9 cellular contexts compared by ENCODE assay signal in the genomic region with DNA sequence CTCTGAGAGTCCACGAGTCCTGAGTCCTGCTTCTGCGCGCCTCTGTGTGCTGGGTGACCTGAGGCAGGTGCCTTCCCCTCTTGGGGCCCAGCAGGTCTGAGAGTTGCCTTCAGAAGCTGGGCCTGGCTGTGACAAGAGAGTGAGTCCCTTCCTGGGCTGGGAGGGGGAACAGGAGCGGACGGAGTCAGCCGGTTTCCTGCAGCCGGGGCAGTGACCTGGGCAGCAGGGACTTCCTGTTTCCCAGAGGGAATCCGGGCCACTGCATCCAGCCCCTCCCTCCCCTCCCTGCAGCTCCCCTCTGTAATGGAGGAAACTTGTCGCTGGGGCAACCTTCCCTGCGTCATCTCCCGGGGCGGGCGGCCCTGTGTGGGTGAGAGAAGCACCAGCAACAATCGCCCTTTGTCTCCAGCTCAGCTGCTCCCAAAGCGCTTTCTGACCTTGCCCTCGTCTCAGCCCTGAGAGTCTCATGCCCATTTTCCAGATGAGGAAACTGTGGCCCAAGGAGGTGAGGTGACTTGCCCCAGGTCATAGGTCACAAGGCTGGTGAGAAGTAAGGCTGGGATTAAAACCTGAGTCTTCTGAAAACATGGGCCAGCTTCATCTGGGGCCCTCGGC.
DNase-seq lines count a peak whose midpoint lies in the region; FAIRE-seq and TF ChIP-seq lines count a peak whose summit lies in the region.
"Had no signal": no experiment of that assay in that cellular context is flagged by ENCODE, and none has a peak within 500 bp of the region (broad histone marks: within the 10 kb centered on the region; RNA-seq: fewer than 3 reads in every experiment).

No MANE protein-coding gene starts in this region.

- no peaks in the 10 kb centered on the region for H3K79me2 ChIP-seq in H1 (ENCODE audit: control insufficient read depth in 1 of 2, insufficient read depth in 2 of 2, low read length in 2 of 2)
- no peaks in the 10 kb centered on the region for H3K79me2 ChIP-seq in MM.1S (ENCODE audit: low read length)

- H3K23me2 ChIP-seq in H1 (ENCODE audit: low read depth, low read length): no peaks in the 10 kb centered on the region; the same call in 1 of the 2 replicates

- H3K79me1 ChIP-seq in H1 (ENCODE audit: low read depth, low read length): no peaks in the 10 kb centered on the region

- peak overlapping the region; percentile 94 for H3K18ac ChIP-seq in H1 (ENCODE audit: extremely low read depth, low read length)

- 0 out of 2 replicates have a peak overlapping the region, but pooled peaks have one; percentile 81 for H2BK5ac ChIP-seq in H1 (ENCODE audit: low read depth, low read length)

- H3K9me2 ChIP-seq in MM.1S (replicated peaks; ENCODE audit: insufficient read depth, low read length): no peaks in the 10 kb centered on the region

- WGBS in H1 (ENCODE audit: extremely low coverage in 1 of 2, insufficient coverage in 1 of 2, insufficient read length in 1 of 2, insufficient replicate concordance in 2 of 2, low coverage in 1 of 2, low lambda C conversion rate in 2 of 2, missing lambda C conversion rate in 1 of 2), 2 experiments: 58% methylated on average over 13 of the region's 17 CpGs; no CpG with 5 or more reads in 1 of the 2 experiments
- WGBS in tibial nerve, 2 donors: 21 to 24% methylated on average over 12 to 15 of the region's 17 CpGs

- peak overlapping the region; percentile 21 for H3K4ac ChIP-seq in H1 (replicated peaks; ENCODE audit: insufficient read length, low read depth, low read length)

- H2AFZ ChIP-seq in H1 (ENCODE audit: low read length): peak overlapping the region; percentile 68
- no peak overlapping the region for H2AFZ ChIP-seq in MM.1S (ENCODE audit: low read length)

- H3K9ac ChIP-seq in H1 (replicated peaks in 1 of 4; ENCODE audit: extremely low read depth in 1 of 4, low read depth in 3 of 4, low read length in 3 of 4) (no peak overlapping the region; a peak in 2 of 7 replicates), MM.1S (ENCODE audit: low read length) (no peak overlapping the region)

- H3F3A ChIP-seq in MM.1S (ENCODE audit: insufficient read depth, low read length): no peaks in the 10 kb centered on the region

- no peak for TF ChIP-seq RAD21 in H1 (IDR thresholded peaks at IDR 0.05 in 1 of 2, conservative IDR thresholded peaks at IDR 0.05 in 1 of 2; ENCODE audit: low read depth in 2 of 2, low read length in 2 of 2)

- peak overlapping the region; percentile 75 for H2BK20ac ChIP-seq in H1 (ENCODE audit: low read length)

- H2BK120ac ChIP-seq in H1 (replicated peaks; ENCODE audit: low read depth, low read length): peak overlapping the region; percentile 69

- H3K4me3 ChIP-seq in H1 (ENCODE audit: extremely low read depth in 1 of 4, insufficient read depth in 2 of 4, low read depth in 3 of 4, low read length in 4 of 4): no peak overlapping the region
- H3K4me3 ChIP-seq in tibial nerve: no peak overlapping the region
- no peak overlapping the region for H3K4me3 ChIP-seq in MM.1S (ENCODE audit: low read length)
- no peak overlapping the region for H3K4me3 ChIP-seq in BE2C (ENCODE audit: low read depth, low read length)

- peak overlapping the region; percentile 93; the same call in 1 of the 2 replicates for H2BK15ac ChIP-seq in H1 (ENCODE audit: low read length)

- H3K4me2 ChIP-seq in H1 (ENCODE audit: insufficient read depth in 1 of 2, low read depth in 2 of 2, low read length in 2 of 2) (no peak overlapping the region; a peak in 1 of 4 replicates), MM.1S (ENCODE audit: low read depth, low read length) (no peak overlapping the region)

- DNase-seq in NCI-H510A treated with DMSO at 0.1 percent for 48 hours (lab: John Stamatoyannopoulos, UW) (peak; percentile 14), NCI-H510A (lab: John Stamatoyannopoulos, UW) (no peak), H1 (ENCODE audit: low read depth in 1 of 2, low spot score in 2 of 2) (peak in 1 of 2 experiments; percentile 72), medulla oblongata (ENCODE audit: extremely low spot score) (peak; percentile 90), tibial nerve (ENCODE audit: low spot score in 2 of 2) (peak; percentile 66 to 74), MM.1S (no peak), BE2C (no peak)
- DNase-seq in effector CD8-positive, alpha-beta T cell (lab: John Stamatoyannopoulos, UW): no peak
- DNase-seq: stimulated activated CD4-positive, alpha-beta T cell treated with anti-CD3 and anti-CD28 coated beads, Interleukin-2, amount 100 ng/mL, for 48 hours had no signal

- TF ChIP-seq POLR2A in H1 (IDR thresholded peaks at IDR 0.05; ENCODE audit: control extremely low read depth in 1 of 2, low read depth in 2 of 2, low read length in 2 of 2) (no peak), tibial nerve (IDR thresholded peaks at IDR 0.05) (no peak)

- peak overlapping the region; percentile 62; the same call in 1 of the 2 replicates for H2BK12ac ChIP-seq in H1 (ENCODE audit: low read depth, low read length)

- H3K14ac ChIP-seq in H1 (ENCODE audit: insufficient read length): no peak overlapping the region

- H4K5ac ChIP-seq in H1 (ENCODE audit: insufficient read length, low read depth, low read length): peak overlapping the region; percentile 58

- POLR2A ChIA-PET in H1 (lab: Charles Lee; ENCODE audit: partially characterized antibody): interaction anchor here (0.6 to 3.2 kb wide), 11 partner anchors 9 to 64 kb away, joined by 3 to 9 read pairs (median 3); no protein-coding TSS in a partner anchor

- no peak overlapping the region for H2AK5ac ChIP-seq in H1 (ENCODE audit: low read depth, low read length)

- no peak overlapping the region for H3K56ac ChIP-seq in H1 (replicated peaks; ENCODE audit: insufficient read length, low read depth, low read length)

- CTCF ChIA-PET in H1 (lab: Charles Lee; ENCODE audit: partially characterized antibody): interaction anchor here (0.8 to 6.2 kb wide), 15 partner anchors 9 to 128 kb away, joined by 3 to 56 read pairs (median 6); no protein-coding TSS in a partner anchor

- no peak overlapping the region for H3K23ac ChIP-seq in H1 (ENCODE audit: insufficient read length)

- H3K4me1 ChIP-seq in H1 (replicated peaks in 1 of 4; ENCODE audit: control insufficient read depth in 3 of 4, insufficient read depth in 4 of 4, low read length in 3 of 4) (peaks cover 0 to 20% (median 15%) of the 10 kb centered on the region in 4 experiments; a peak in 6 of 7 replicates), tibial nerve (peaks cover 0 to 36% (median 18%) of the 10 kb centered on the region in 4 donors), MM.1S (ENCODE audit: low read length) (no peaks in the 10 kb centered on the region), BE2C (no peaks in the 10 kb centered on the region)

- no peaks in the 10 kb centered on the region for H4K20me1 ChIP-seq in H1 (replicated peaks in 1 of 2; ENCODE audit: control insufficient read depth in 1 of 2, insufficient read depth in 2 of 2, low read length in 2 of 2)
- no peaks in the 10 kb centered on the region for H4K20me1 ChIP-seq in MM.1S (ENCODE audit: insufficient read depth, low read length)

- H4K91ac ChIP-seq in H1 (replicated peaks; ENCODE audit: insufficient read length, low read length): peak overlapping the region; percentile 95

- TF ChIP-seq CTCF in H1 (IDR thresholded peaks at IDR 0.05; ENCODE audit: control extremely low read depth in 1 of 3, insufficient read depth in 1 of 3, low read depth in 1 of 3, low read length in 3 of 3): no peak
- no peak for TF ChIP-seq CTCF in tibial nerve (IDR thresholded peaks at IDR 0.05)
- no peak for TF ChIP-seq CTCF in MM.1S (IDR thresholded peaks at IDR 0.05; ENCODE audit: low read length)
- no peak for TF ChIP-seq CTCF in BE2C (IDR thresholded peaks at IDR 0.05; ENCODE audit: low read depth, low read length)

- H4K8ac ChIP-seq in H1 (ENCODE audit: extremely low read depth, insufficient read depth, low read length): no peak overlapping the region; the same call in 1 of the 2 replicates

- H3K9me3 ChIP-seq in H1 (ENCODE audit: insufficient read depth in 2 of 2, low read depth in 1 of 2, low read length in 1 of 2) (no peaks in the 10 kb centered on the region), tibial nerve (no peaks in the 10 kb centered on the region), MM.1S (replicated peaks; ENCODE audit: insufficient read depth, low read length) (no peaks in the 10 kb centered on the region), BE2C (no peaks in the 10 kb centered on the region)

- H3K27ac ChIP-seq in H1 (ENCODE audit: low read depth, low read length) (no peak overlapping the region; the same call in 1 of the 2 replicates), tibial nerve (peak overlapping the region; percentile 57 to 90 (median 82)), MM.1S (ENCODE audit: low read length) (no peak overlapping the region)

- no peaks in the 10 kb centered on the region for H3K36me3 ChIP-seq in H1 (ENCODE audit: control insufficient read depth in 2 of 4, insufficient read depth in 4 of 4, low read length in 3 of 4)
- H3K36me3 ChIP-seq in tibial nerve: no peaks in the 10 kb centered on the region
- no peaks in the 10 kb centered on the region for H3K36me3 ChIP-seq in MM.1S (replicated peaks; ENCODE audit: insufficient read depth, low read length)
- H3K36me3 ChIP-seq in BE2C: no peaks in the 10 kb centered on the region

- no peaks in the 10 kb centered on the region for H3K27me3 ChIP-seq in H1 (replicated peaks in 1 of 4; ENCODE audit: control insufficient read depth in 3 of 4, extremely low read depth in 1 of 4, insufficient read depth in 3 of 4, low read length in 3 of 4)
- peaks cover 0 to 11% of the 10 kb centered on the region in 2 donors for H3K27me3 ChIP-seq in tibial nerve
- peaks cover 81% of the 10 kb centered on the region for H3K27me3 ChIP-seq in MM.1S (replicated peaks; ENCODE audit: insufficient read depth, low read length)
- no peaks in the 10 kb centered on the region for H3K27me3 ChIP-seq in BE2C

- TF ChIP-seq EP300 in H1 (IDR thresholded peaks at IDR 0.05; ENCODE audit: borderline replicate concordance in 1 of 2, low read depth in 2 of 2, low read length in 2 of 2) (no peak), tibial nerve (IDR thresholded peaks at IDR 0.05) (peak; percentile 78 to 83)

- no peak for FAIRE-seq in H1 (lab: Jason Lieb, UNC)

TF ChIP-seq in H1, 55 proteins besides CTCF, POLR2A, EP300 and RAD21:
- TF ChIP-seq KDM1A (IDR thresholded peaks at IDR 0.05; ENCODE audit: borderline replicate concordance, low read length) (peak; percentile 86; the same call in 1 of the 2 replicates), YY1 (IDR thresholded peaks at IDR 0.05; ENCODE audit: low read depth, low read length) (peak; percentile 65), RFX5 (IDR thresholded peaks at IDR 0.05; ENCODE audit: borderline replicate concordance, low read depth, low read length) (no peak)

Comparison
In these comparisons a context has a peak if more than half of its experiments do, and no peak if none do; other contexts are left out.
1. DNase-seq: peak in NCI-H510A treated with DMSO at 0.1 percent for 48 hours (single experiment), medulla oblongata (single experiment) and tibial nerve (2 of 2); none in NCI-H510A (single experiment), effector CD8-positive, alpha-beta T cell (single experiment), MM.1S (single experiment) and BE2C (single experiment).
2. H3K27ac ChIP-seq: peak in tibial nerve (4 of 4); none in H1 (single experiment) and MM.1S (single experiment).